36 cellular contexts compared by ENCODE assay signal in the genomic region with DNA sequence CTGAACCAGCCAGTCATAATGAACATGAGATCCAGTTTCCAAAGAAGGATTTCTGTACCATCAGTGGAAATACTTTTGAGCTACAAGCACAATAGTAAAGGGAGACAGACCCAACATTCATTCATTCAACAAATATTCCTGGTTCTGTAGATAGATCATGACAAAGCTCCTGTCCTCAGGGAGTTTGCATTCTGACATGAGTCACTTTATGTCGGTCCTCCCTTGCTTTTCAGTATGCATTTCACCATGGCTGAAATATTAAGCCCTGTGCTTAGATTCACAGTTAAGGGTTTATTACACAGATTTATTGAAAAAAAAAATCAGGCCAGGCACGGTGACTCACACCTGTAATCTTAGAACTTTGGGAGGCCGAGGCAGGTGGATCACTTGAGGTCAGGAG. TPM values are rescaled to one million over a fixed set of nuclear protein-coding genes. Genes with fewer than 3 reads are reported as not detected.
"Had no signal": no experiment of that assay in that cellular context is flagged by ENCODE, and none has a peak within 500 bp of the region (broad histone marks: within the 10 kb centered on the region; RNA-seq: fewer than 3 reads in every experiment).

No MANE protein-coding gene starts in this region.

- DNase-seq: activated B cell treated with CpG ODN at 0.5 μM for 24 hours; activated CD4-positive, alpha-beta T cell treated with anti-CD3 and anti-CD28 coated beads for 48 hours; activated CD4-positive, alpha-beta T cell treated with anti-CD3 and anti-CD28 coated beads, Interleukin-2, amount 50 U/mL, for 1 hour; activated CD4-positive, alpha-beta T cell treated with anti-CD3 and anti-CD28 coated beads, Interleukin-2, amount 50 U/mL, for 48 hours; activated CD8-positive, alpha-beta memory T cell treated with anti-CD3 and anti-CD28 coated beads for 24 hours; activated CD8-positive, alpha-beta T cell treated with anti-CD3 and anti-CD28 coated beads for 36 hours; activated effector memory CD4-positive, alpha-beta T cell treated with anti-CD3 and anti-CD28 coated beads, Interleukin-2, amount 50 U/mL, for 16 hours; activated naive CD4-positive, alpha-beta T cell treated with anti-CD3 and anti-CD28 coated beads for 36 hours; activated naive CD8-positive, alpha-beta T cell treated with anti-CD3 and anti-CD28 coated beads, Interleukin-2, amount 10 ng/mL, durations not matched to agents 7 days and 5 days; activated T-cell treated with anti-CD3 and anti-CD28 coated beads, Interleukin-2, amount 50 U/mL, for 48 hours; central memory CD4-positive, alpha-beta T cell; dorsolateral prefrontal cortex; effector memory CD4-positive, alpha-beta T cell; endodermal cell; foreskin keratinocyte; heart right ventricle; T-cell; T1000; WERI-Rb-1 had no signal

- H3K27ac ChIP-seq: ascending aorta, breast epithelium, cardiac muscle cell, coronary artery, foreskin keratinocyte, gastroesophageal sphincter, heart right ventricle, WERI-Rb-1 had no signal

- H3K27me3 ChIP-seq: ascending aorta, breast epithelium, cardiac muscle cell, dorsolateral prefrontal cortex, foreskin keratinocyte, gastroesophageal sphincter, heart right ventricle had no signal

- H3K4me1 ChIP-seq: ascending aorta, breast epithelium, foreskin keratinocyte had no signal

- H3K27me3 Mint-ChIP-seq: activated B cell treated with CpG ODN at 0.5 μM for 24 hours; activated CD8-positive, alpha-beta T cell treated with anti-CD3 and anti-CD28 coated beads for 36 hours; brain; dendritic cell treated with granulocyte-macrophage colony-stimulating factor and Interleukin-4, amounts not matched to agents 40 ng/mL and 50 ng/mL, for 4 days; T-cell had no signal

- H3K27ac Mint-ChIP-seq: activated B cell treated with CpG ODN at 0.5 μM for 24 hours; activated CD8-positive, alpha-beta T cell treated with anti-CD3 and anti-CD28 coated beads for 36 hours; activated naive CD4-positive, alpha-beta T cell treated with anti-CD3 and anti-CD28 coated beads for 36 hours; activated naive CD4-positive, alpha-beta T cell treated with anti-CD3 and anti-CD28 coated beads, Interleukin-2, amount 50 U/mL, for 24 hours; activated naive CD8-positive, alpha-beta T cell treated with anti-CD3 and anti-CD28 coated beads, Interleukin-2, amount 10 ng/mL, durations not matched to agents 7 days and 5 days; activated T-helper 1 cell treated with anti-CD3 and anti-CD28 coated beads, Interleukin-12 subunit alpha, Interleukin-12 subunit beta, Interleukin-2, Interleukin-4 antibody, amounts not matched to agents 30 ng/mL and 10 ng/mL and 1 ng/mL, durations not matched to agents 14 hours and 24 hours and 36 hours; activated T-helper 2 cell treated with anti-CD3 and anti-CD28 coated beads, Interferon-gamma antibody, Interleukin-2, Interleukin-4, amounts not matched to agents 10 μg/mL and 5 μg/mL and 100 μg/mL, durations not matched to agents 14 hours and 24 hours and 36 hours; brain; dendritic cell treated with granulocyte-macrophage colony-stimulating factor and Interleukin-4, amounts not matched to agents 40 ng/mL and 50 ng/mL, for 4 days; endodermal cell; T-cell; T-helper 1 cell treated with Interleukin-12 subunit alpha and Interleukin-12 subunit beta and Interleukin-4 antibody, amounts not matched to agents 30 μg/mL and 1 μg/mL, for 36 hours; T-helper 2 cell treated with Interferon-gamma antibody and Interleukin-4, amounts not matched to agents 5 μg/mL and 100 μg/mL, for 36 hours had no signal

- H3K9me3 Mint-ChIP-seq: activated B cell treated with CpG ODN at 0.5 μM for 24 hours; activated CD8-positive, alpha-beta T cell treated with anti-CD3 and anti-CD28 coated beads for 36 hours; activated naive CD4-positive, alpha-beta T cell treated with anti-CD3 and anti-CD28 coated beads for 36 hours; activated naive CD4-positive, alpha-beta T cell treated with anti-CD3 and anti-CD28 coated beads, Interleukin-2, amount 50 U/mL, for 24 hours; activated naive CD8-positive, alpha-beta T cell treated with anti-CD3 and anti-CD28 coated beads, Interleukin-2, amount 10 ng/mL, durations not matched to agents 7 days and 5 days; activated T-helper 1 cell treated with anti-CD3 and anti-CD28 coated beads, Interleukin-12 subunit alpha, Interleukin-12 subunit beta, Interleukin-2, Interleukin-4 antibody, amounts not matched to agents 30 ng/mL and 10 ng/mL and 1 ng/mL, durations not matched to agents 14 hours and 24 hours and 36 hours; activated T-helper 2 cell treated with anti-CD3 and anti-CD28 coated beads, Interferon-gamma antibody, Interleukin-2, Interleukin-4, amounts not matched to agents 10 μg/mL and 5 μg/mL and 100 μg/mL, durations not matched to agents 14 hours and 24 hours and 36 hours; brain; dendritic cell treated with granulocyte-macrophage colony-stimulating factor and Interleukin-4, amounts not matched to agents 40 ng/mL and 50 ng/mL, for 4 days; endodermal cell; T-cell; T-helper 1 cell treated with Interleukin-12 subunit alpha and Interleukin-12 subunit beta and Interleukin-4 antibody, amounts not matched to agents 30 μg/mL and 1 μg/mL, for 36 hours; T-helper 2 cell treated with Interferon-gamma antibody and Interleukin-4, amounts not matched to agents 5 μg/mL and 100 μg/mL, for 36 hours had no signal

- H3K9me3 ChIP-seq: ascending aorta, breast epithelium, gastroesophageal sphincter, heart right ventricle had no signal

- H3K36me3 Mint-ChIP-seq: activated naive CD8-positive, alpha-beta T cell treated with anti-CD3 and anti-CD28 coated beads, Interleukin-2, amount 10 ng/mL, durations not matched to agents 7 days and 5 days; brain; T-cell had no signal

- ATAC-seq: activated CD4-positive, CD25-positive, alpha-beta regulatory T cell treated with anti-CD3 and anti-CD28 coated beads, Interleukin-2, amount 50 U/mL, for 24 hours; activated CD8-positive, alpha-beta T cell treated with anti-CD3 and anti-CD28 coated beads for 36 hours; esophagus mucosa; foreskin keratinocyte; gastroesophageal sphincter; heart right ventricle; T-cell had no signal

- H3K4me3 Mint-ChIP-seq: activated B cell treated with CpG ODN at 0.5 μM for 24 hours; activated CD8-positive, alpha-beta T cell treated with anti-CD3 and anti-CD28 coated beads for 36 hours; activated naive CD4-positive, alpha-beta T cell treated with anti-CD3 and anti-CD28 coated beads for 36 hours; activated naive CD4-positive, alpha-beta T cell treated with anti-CD3 and anti-CD28 coated beads, Interleukin-2, amount 50 U/mL, for 24 hours; activated naive CD8-positive, alpha-beta T cell treated with anti-CD3 and anti-CD28 coated beads, Interleukin-2, amount 10 ng/mL, durations not matched to agents 7 days and 5 days; activated T-helper 1 cell treated with anti-CD3 and anti-CD28 coated beads, Interleukin-12 subunit alpha, Interleukin-12 subunit beta, Interleukin-2, Interleukin-4 antibody, amounts not matched to agents 30 ng/mL and 10 ng/mL and 1 ng/mL, durations not matched to agents 14 hours and 24 hours and 36 hours; brain; dendritic cell treated with granulocyte-macrophage colony-stimulating factor and Interleukin-4, amounts not matched to agents 40 ng/mL and 50 ng/mL, for 4 days; endodermal cell; T-cell; T-helper 1 cell treated with Interleukin-12 subunit alpha and Interleukin-12 subunit beta and Interleukin-4 antibody, amounts not matched to agents 30 μg/mL and 1 μg/mL, for 36 hours; T-helper 2 cell treated with Interferon-gamma antibody and Interleukin-4, amounts not matched to agents 5 μg/mL and 100 μg/mL, for 36 hours had no signal

- H3K4me3 ChIP-seq: ascending aorta, breast epithelium, cardiac muscle cell, coronary artery, dorsolateral prefrontal cortex, gastroesophageal sphincter, heart right ventricle had no signal

- H3K36me3 ChIP-seq: ascending aorta, breast epithelium, cardiac muscle cell, gastroesophageal sphincter, heart right ventricle, WERI-Rb-1 had no signal

- H3K4me1 Mint-ChIP-seq: endodermal cell had no signal

RNA-seq across cellular contexts. Expression of gene MYOT, which starts 5.4 kb away (rescaled TPM):
- total RNA-seq: activated B cell treated with CpG ODN at 0.5 μM for 24 hours; activated CD8-positive, alpha-beta T cell treated with anti-CD3 and anti-CD28 coated beads for 36 hours; activated naive CD4-positive, alpha-beta T cell treated with anti-CD3 and anti-CD28 coated beads for 36 hours; activated naive CD8-positive, alpha-beta T cell treated with anti-CD3 and anti-CD28 coated beads, Interleukin-2, amount 10 ng/mL, durations not matched to agents 7 days and 5 days; activated T-helper 1 cell treated with anti-CD3 and anti-CD28 coated beads, Interleukin-12 subunit alpha, Interleukin-12 subunit beta, Interleukin-2, Interleukin-4 antibody, amounts not matched to agents 30 ng/mL and 10 ng/mL and 1 ng/mL, durations not matched to agents 14 hours and 24 hours and 36 hours; activated T-helper 2 cell treated with anti-CD3 and anti-CD28 coated beads, Interferon-gamma antibody, Interleukin-2, Interleukin-4, amounts not matched to agents 10 μg/mL and 5 μg/mL and 100 μg/mL, durations not matched to agents 14 hours and 24 hours and 36 hours; cardiac muscle cell; endodermal cell; epithelial cell of proximal tubule; esophagus mucosa; glomerular endothelial cell; T-cell had no signal
- polyA plus RNA-seq: cardiac muscle cell had no signal

RNA-seq across cellular contexts. Expression of gene PKD2L2, which starts 27.0 kb away (rescaled TPM):
- total RNA-seq: activated B cell treated with CpG ODN at 0.5 μM for 24 hours; activated CD8-positive, alpha-beta T cell treated with anti-CD3 and anti-CD28 coated beads for 36 hours; activated naive CD4-positive, alpha-beta T cell treated with anti-CD3 and anti-CD28 coated beads for 36 hours; activated naive CD8-positive, alpha-beta T cell treated with anti-CD3 and anti-CD28 coated beads, Interleukin-2, amount 10 ng/mL, durations not matched to agents 7 days and 5 days; activated T-helper 1 cell treated with anti-CD3 and anti-CD28 coated beads, Interleukin-12 subunit alpha, Interleukin-12 subunit beta, Interleukin-2, Interleukin-4 antibody, amounts not matched to agents 30 ng/mL and 10 ng/mL and 1 ng/mL, durations not matched to agents 14 hours and 24 hours and 36 hours; activated T-helper 2 cell treated with anti-CD3 and anti-CD28 coated beads, Interferon-gamma antibody, Interleukin-2, Interleukin-4, amounts not matched to agents 10 μg/mL and 5 μg/mL and 100 μg/mL, durations not matched to agents 14 hours and 24 hours and 36 hours; ascending aorta; cardiac muscle cell; cerebellum; endodermal cell; epithelial cell of proximal tubule; esophagus mucosa; foreskin keratinocyte; glomerular endothelial cell; T-cell had no signal
- polyA plus RNA-seq: cardiac muscle cell had no signal
